ENCODE assay signal across 1 cellular context in genomic region chr16:12535535-12536411, GRCh38.
TF ChIP-seq lines count a peak whose summit lies in the region.

No MANE protein-coding gene starts in this region.

TF ChIP-seq in GM12878, 131 proteins besides CTCF, POLR2A, EP300 and RAD21 (continued from another document and continues in another):
- peak; percentile 31 to 76; a peak in 3 of 4 replicates for TF ChIP-seq BHLHE40 (IDR thresholded peaks at IDR 0.05; ENCODE audit: borderline replicate concordance in 1 of 2, low read depth in 2 of 2, low read length in 1 of 2)
- TF ChIP-seq USF1 (IDR thresholded peaks at IDR 0.05; ENCODE audit: borderline replicate concordance, extremely low read length, insufficient read depth, low read depth, low read length), result no peak
- peak; percentile 82 for TF ChIP-seq RUNX3 (IDR thresholded peaks at IDR 0.05; ENCODE audit: low read length)
- TF ChIP-seq MYB (IDR thresholded peaks at IDR 0.05; ENCODE audit: borderline replicate concordance, low read depth, low read length), result no peak
- TF ChIP-seq ZNF217 (IDR thresholded peaks at IDR 0.05), result no peak
- peak; percentile 93; the same call in 1 of the 2 replicates for TF ChIP-seq MTA3 (IDR thresholded peaks at IDR 0.05; ENCODE audit: borderline replicate concordance, low read length)
- peak; percentile 77; the same call in 1 of the 2 replicates for TF ChIP-seq POLR2AphosphoS5 (IDR thresholded peaks at IDR 0.05; ENCODE audit: low read length)
- TF ChIP-seq PAX8 (IDR thresholded peaks at IDR 0.05), result no peak
- TF ChIP-seq RB1 (IDR thresholded peaks at IDR 0.05; ENCODE audit: borderline replicate concordance), result peak; percentile 24; the same call in 1 of the 2 replicates
- TF ChIP-seq SUPT20H (IDR thresholded peaks at IDR 0.05; ENCODE audit: borderline replicate concordance, control insufficient read depth, low read depth, low read length), result no peak
- peak; percentile 98 for TF ChIP-seq REST (IDR thresholded peaks at IDR 0.05; ENCODE audit: low read depth, low read length)
- no peak for TF ChIP-seq BRCA1 (IDR thresholded peaks at IDR 0.05; ENCODE audit: low read depth, low read length)
- peak; percentile 96 for TF ChIP-seq IRF4 (IDR thresholded peaks at IDR 0.05; ENCODE audit: low read depth, low read length)
- peak; percentile 30; the same call in 1 of the 2 replicates for TF ChIP-seq ZNF207 (IDR thresholded peaks at IDR 0.05; ENCODE audit: borderline replicate concordance)
- peak; percentile 41; the same call in 1 of the 2 replicates for TF ChIP-seq ZBTB40 (IDR thresholded peaks at IDR 0.05; ENCODE audit: borderline replicate concordance)
- TF ChIP-seq NFXL1 (IDR thresholded peaks at IDR 0.05; ENCODE audit: borderline replicate concordance), result no peak
- TF ChIP-seq SPI1 (IDR thresholded peaks at IDR 0.05; ENCODE audit: borderline replicate concordance, insufficient read depth, low read depth, low read length), result no peak
- TF ChIP-seq PKNOX1 (IDR thresholded peaks at IDR 0.05), result peak; percentile 86
- TF ChIP-seq KAT2A (conservative IDR thresholded peaks at IDR 0.05; ENCODE audit: control insufficient read depth, low read depth, low read length), result no peak
- TF ChIP-seq TBL1XR1 (IDR thresholded peaks at IDR 0.05; ENCODE audit: low read depth, low read length), result peak; percentile 86
- no peak for TF ChIP-seq EZH2 (IDR thresholded peaks at IDR 0.05; ENCODE audit: borderline replicate concordance, control insufficient read depth, low read depth, low read length)
- no peak for TF ChIP-seq ASH2L (IDR thresholded peaks at IDR 0.05; ENCODE audit: borderline replicate concordance, low read depth)
- no peak for TF ChIP-seq NRF1 (conservative IDR thresholded peaks at IDR 0.05; ENCODE audit: low read depth, low read length)
- TF ChIP-seq POU2F2 (IDR thresholded peaks at IDR 0.05; ENCODE audit: borderline replicate concordance, low read depth, low read length), result peak; percentile 74
- TF ChIP-seq BCL3 (IDR thresholded peaks at IDR 0.05; ENCODE audit: borderline replicate concordance, insufficient read depth, low read depth, low read length, poor library complexity, severe bottlenecking), result peak; percentile 98
- no peak for TF ChIP-seq HDGF (IDR thresholded peaks at IDR 0.05)
- TF ChIP-seq ZNF622 (IDR thresholded peaks at IDR 0.05), result no peak
- peak; percentile 92 for TF ChIP-seq EED (IDR thresholded peaks at IDR 0.05; ENCODE audit: low read depth)
- no peak for TF ChIP-seq NR2C1 (IDR thresholded peaks at IDR 0.05)
- TF ChIP-seq CHD4 (IDR thresholded peaks at IDR 0.05), result no peak
- TF ChIP-seq HCFC1 (IDR thresholded peaks at IDR 0.05; ENCODE audit: low read length), result no peak
- no peak for TF ChIP-seq BCLAF1 (IDR thresholded peaks at IDR 0.05)
- TF ChIP-seq ZBTB4 (CRISPR knock-in tag; IDR thresholded peaks at IDR 0.05), result no peak
- TF ChIP-seq MYC (IDR thresholded peaks at IDR 0.05; ENCODE audit: insufficient read depth, insufficient read length, insufficient replicate concordance, low read length, severe bottlenecking), result no peak
- peak; percentile 75 for TF ChIP-seq YY1 (IDR thresholded peaks at IDR 0.05; ENCODE audit: low read depth, low read length)
- TF ChIP-seq IKZF1 (conservative IDR thresholded peaks at IDR 0.05), result peak; percentile 87
- TF ChIP-seq ZBTB33 (IDR thresholded peaks at IDR 0.05), result no peak
- TF ChIP-seq MLLT1 (IDR thresholded peaks at IDR 0.05), result peak; percentile 44; the same call in 1 of the 2 replicates
- TF ChIP-seq SMARCA5 (IDR thresholded peaks at IDR 0.05), result no peak; the same call in 1 of the 2 replicates
- peak; percentile 81 for TF ChIP-seq TCF12 (IDR thresholded peaks at IDR 0.05; ENCODE audit: low read depth, low read length)
